17 cellular contexts compared by ENCODE assay signal in genomic region chrX:17052210-17052609, GRCh38.
"Had no signal": no experiment of that assay in that cellular context is flagged by ENCODE, and none has a peak within 500 bp of the region (broad histone marks: within the 10 kb centered on the region; RNA-seq: fewer than 3 reads in every experiment).

No MANE protein-coding gene starts in this region.

- H3K4me3 ChIP-seq: gastroesophageal sphincter, heart left ventricle, thyroid gland had no signal

- DNase-seq: activated B cell treated with CpG ODN at 0.5 μM for 24 hours; activated CD4-positive, alpha-beta memory T cell treated with anti-CD3 and anti-CD28 coated beads, Interleukin-2, amount 10 ng/mL, durations not matched to agents 7 days and 5 days; activated CD4-positive, alpha-beta T cell treated with anti-CD3 and anti-CD28 coated beads for 48 hours; activated CD8-positive, alpha-beta memory T cell treated with anti-CD3 and anti-CD28 coated beads, Interleukin-2, amount 10 ng/mL, durations not matched to agents 7 days and 5 days; activated naive CD4-positive, alpha-beta T cell treated with anti-CD3 and anti-CD28 coated beads, Interleukin-2, amount 10 ng/mL, durations not matched to agents 7 days and 5 days; activated naive CD8-positive, alpha-beta T cell treated with anti-CD3 and anti-CD28 coated beads, Interleukin-2, amount 50 U/mL, for 24 hours; brain microvascular endothelial cell; cerebellar nuclear complex; effector CD4-positive, alpha-beta T cell; heart left ventricle; mesenchymal stem cell; stimulated activated CD4-positive, alpha-beta T cell treated with anti-CD3 and anti-CD28 coated beads, Interleukin-4, amount 100 ng/mL, for 4 hours; stimulated activated naive B cell treated with anti-CD40 and anti-IgM and Interleukin-4, amounts not matched to agents 10 μg/mL and 1 μg/mL and 100 μg/mL, for 72 hours; T-helper 1 cell; T-helper 9 cell; thyroid gland had no signal
